In the genomic region with DNA sequence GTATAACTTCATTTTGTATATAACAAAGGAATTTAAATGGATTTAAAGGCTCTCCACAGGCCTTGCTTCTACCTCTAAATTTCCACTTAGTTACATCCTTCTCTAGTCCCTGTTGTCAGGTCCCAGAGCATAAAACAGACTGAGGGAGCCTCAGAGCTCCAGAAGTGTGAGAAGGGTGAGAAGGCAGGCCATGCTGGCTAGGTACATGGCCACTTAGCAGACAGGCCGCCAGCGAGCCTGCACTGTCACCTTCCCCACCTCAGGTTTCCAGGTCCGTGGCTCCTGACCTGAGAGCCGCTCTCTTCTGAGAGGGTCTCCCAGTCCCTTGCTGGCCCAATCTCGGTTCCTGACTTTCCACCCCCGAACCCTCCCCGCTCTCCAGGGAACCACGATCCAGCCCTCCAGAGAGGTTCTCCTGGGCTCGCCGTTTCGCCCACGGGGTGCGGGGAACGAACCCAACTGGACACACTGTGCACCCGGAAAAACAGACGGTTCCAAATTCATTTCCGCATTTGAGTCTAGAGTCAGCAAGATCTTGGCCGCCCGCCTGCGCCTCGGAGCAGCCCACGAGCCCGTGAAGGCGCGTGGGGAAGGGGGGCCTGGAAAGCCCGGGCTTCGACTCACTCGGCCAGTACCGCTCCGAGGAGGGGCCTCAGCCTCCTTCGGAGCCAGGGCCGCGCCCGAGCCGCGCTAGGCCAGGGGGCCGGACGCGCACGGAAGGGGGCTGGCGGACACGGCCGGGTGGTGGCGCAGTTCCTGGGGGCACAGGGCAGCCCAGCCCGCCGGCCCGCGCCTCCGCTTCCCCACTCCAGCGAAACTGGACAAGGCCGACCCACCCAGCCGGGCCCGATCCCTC, we compare ENCODE assay signal across 11 cellular contexts. TPM values are rescaled to one million over a fixed set of nuclear protein-coding genes. Genes with fewer than 3 reads are reported as not detected.
DNase-seq lines count a peak whose midpoint lies in the region; ATAC-seq and TF ChIP-seq lines count a peak whose summit lies in the region.
"Had no signal": no experiment of that assay in that cellular context is flagged by ENCODE, and none has a peak within 500 bp of the region (broad histone marks: within the 10 kb centered on the region; RNA-seq: fewer than 3 reads in every experiment).

No MANE protein-coding gene starts in this region.

- H3K4me1 Mint-ChIP-seq in naive thymus-derived CD4-positive, alpha-beta T cell, result peaks cover 0 to 13% (median 5%) of the 10 kb centered on the region in 7 donors

- no peak overlapping the region for H3K27ac Mint-ChIP-seq in naive thymus-derived CD4-positive, alpha-beta T cell
- H3K27ac Mint-ChIP-seq: CD4-positive, CD25-positive, alpha-beta regulatory T cell had no signal

- intact Hi-C loops in Right ventricle myocardium inferior (cut with DNase I) (loop anchor here (5.0 kb wide), 1 partner anchor 138 kb away; no protein-coding TSS in a partner anchor), cardiac septum (cut with DNase I) (no loop called here)
- intact Hi-C loops in naive thymus-derived CD4-positive, alpha-beta T cell (cut with micrococcal nuclease), result loop anchor here in 1 of 2 donors (5.0 kb wide), 1 partner anchor 32 kb away; no protein-coding TSS in a partner anchor

- TF ChIP-seq POLR2A in gastroesophageal sphincter (IDR thresholded peaks at IDR 0.05), result no peak

- H3K36me3 ChIP-seq in gastroesophageal sphincter, result no peaks in the 10 kb centered on the region
- H3K36me3 ChIP-seq in naive thymus-derived CD4-positive, alpha-beta T cell (ENCODE audit: control insufficient read depth in 2 of 3, insufficient read depth in 3 of 3, low read length in 3 of 3), result no peaks in the 10 kb centered on the region

- CTCF ChIA-PET in naive thymus-derived CD4-positive, alpha-beta T cell (lab: Charles Lee), result no interaction called here

- H3K27me3 ChIP-seq in gastroesophageal sphincter, result peaks cover 58% of the 10 kb centered on the region
- peaks cover 3 to 5% of the 10 kb centered on the region in 2 donors for H3K27me3 ChIP-seq in naive thymus-derived CD4-positive, alpha-beta T cell (ENCODE audit: control insufficient read depth in 2 of 2, insufficient read depth in 2 of 2, low read length in 2 of 2)

- 17 to 49% methylated on average over 1 to 7 of the region's 53 CpGs for WGBS in gastroesophageal sphincter (ENCODE audit: low coverage in 1 of 2), 2 donors

- H3K27ac ChIP-seq in gastroesophageal sphincter, result peak overlapping the region in 3 of 4 donors; percentile 20 to 63 (median 36)
- H3K27ac ChIP-seq in naive thymus-derived CD4-positive, alpha-beta T cell (ENCODE audit: low read depth, low read length), result no peak overlapping the region

- peak; percentile 90 for ATAC-seq in Right ventricle myocardium inferior
- peak; percentile 77 for ATAC-seq in gastroesophageal sphincter
- ATAC-seq in naive thymus-derived CD4-positive, alpha-beta T cell, result peak; percentile 16
- ATAC-seq in HG02852 (IDR thresholded peaks at IDR 0.05; ENCODE audit: unreplicated experiment), result no peak

- peak overlapping the region in 1 of 10 donors; percentile 16 for H3K4me3 Mint-ChIP-seq in naive thymus-derived CD4-positive, alpha-beta T cell
- H3K4me3 Mint-ChIP-seq: CD4-positive, CD25-positive, alpha-beta regulatory T cell had no signal

- H3K36me3 Mint-ChIP-seq in naive thymus-derived CD4-positive, alpha-beta T cell, result peaks cover 0 to 16% (median 0%) of the 10 kb centered on the region in 5 donors
- H3K36me3 Mint-ChIP-seq: CD4-positive, CD25-positive, alpha-beta regulatory T cell had no signal

- DNase-seq in Right ventricle myocardium inferior (ENCODE audit: missing footprints) (peak; percentile 76), cardiac septum (ENCODE audit: low spot score) (no peak), germinal center (ENCODE audit: low spot score) (no peak), EL (no peak), NCI-H146 (lab: John Stamatoyannopoulos, UW) (no peak)
- DNase-seq in naive thymus-derived CD4-positive, alpha-beta T cell, result no peak
- DNase-seq: CD4-positive, CD25-positive, alpha-beta regulatory T cell; NCI-H446 had no signal

- TF ChIP-seq CTCF in gastroesophageal sphincter (IDR thresholded peaks at IDR 0.05), result peak in 2 of 4 experiments; percentile 5 to 41

- H3K9me3 ChIP-seq in gastroesophageal sphincter, result no peaks in the 10 kb centered on the region
- no peaks in the 10 kb centered on the region for H3K9me3 ChIP-seq in naive thymus-derived CD4-positive, alpha-beta T cell (ENCODE audit: control insufficient read depth in 2 of 3, low read length in 3 of 3)

- POLR2A ChIA-PET in naive thymus-derived CD4-positive, alpha-beta T cell (lab: Charles Lee), result no interaction called here

- peak overlapping the region; percentile 9 to 46 for H3K4me3 ChIP-seq in gastroesophageal sphincter
- H3K4me3 ChIP-seq in naive thymus-derived CD4-positive, alpha-beta T cell (ENCODE audit: low read length), result no peak overlapping the region

- peaks cover 67 to 80% (median 70%) of the 10 kb centered on the region in 5 donors for H3K27me3 Mint-ChIP-seq in naive thymus-derived CD4-positive, alpha-beta T cell

- peaks cover 0 to 19% (median 13%) of the 10 kb centered on the region in 3 donors for H3K4me1 ChIP-seq in gastroesophageal sphincter
- H3K4me1 ChIP-seq in naive thymus-derived CD4-positive, alpha-beta T cell (ENCODE audit: control insufficient read depth in 2 of 2, insufficient read depth in 2 of 2, low read length in 2 of 2), result peaks cover 0 to under 1% of the 10 kb centered on the region in 2 donors

- peaks cover 0 to 28% (median 9%) of the 10 kb centered on the region in 11 donors for H3K9me3 Mint-ChIP-seq in naive thymus-derived CD4-positive, alpha-beta T cell

- no peak for TF ChIP-seq EP300 in gastroesophageal sphincter (IDR thresholded peaks at IDR 0.05)

RNA-seq across cellular contexts. Expression of gene SOX2, which starts 16.7 kb away (rescaled TPM):
- total RNA-seq in Right ventricle myocardium inferior (0.27 TPM), cardiac septum (not detected), gastroesophageal sphincter (1 to 10 TPM; 3.1 to 9.9 (median 5.7) TPM)
- not detected for total RNA-seq in naive thymus-derived CD4-positive, alpha-beta T cell
- not detected for polyA plus RNA-seq in naive thymus-derived CD4-positive, alpha-beta T cell
- total RNA-seq: CD4-positive, CD25-positive, alpha-beta regulatory T cell; pulmonary artery endothelial cell had no signal
- polyA plus RNA-seq: CD4-positive, CD25-positive, alpha-beta regulatory T cell had no signal
